Comparison of ENCODE assay signal across 12 cellular contexts in the genomic region with DNA sequence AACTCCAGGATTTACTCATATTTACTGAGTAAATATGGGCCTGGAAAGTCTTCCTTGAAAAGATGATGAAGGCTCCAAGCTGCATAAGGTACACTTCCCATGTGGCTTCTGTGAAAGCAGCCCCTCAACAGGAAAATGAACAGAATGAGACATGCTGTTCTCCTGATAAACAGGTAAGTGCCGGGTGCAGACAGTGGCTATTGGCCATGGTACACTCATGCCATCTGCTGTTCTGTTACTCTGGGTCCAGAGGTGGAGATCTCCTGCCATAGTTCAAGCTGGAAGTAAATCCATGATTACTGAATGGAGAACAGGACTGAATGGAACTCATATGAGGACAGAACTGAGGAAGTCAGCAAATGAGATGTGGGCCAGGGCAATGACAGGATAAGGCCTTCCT.
DNase-seq lines count a peak whose midpoint lies in the region; ATAC-seq and TF ChIP-seq lines count a peak whose summit lies in the region.
"Had no signal": no experiment of that assay in that cellular context is flagged by ENCODE, and none has a peak within 500 bp of the region (broad histone marks: within the 10 kb centered on the region; RNA-seq: fewer than 3 reads in every experiment).

No MANE protein-coding gene starts in this region.

- peaks cover 13% of the 10 kb centered on the region for H3K27me3 Mint-ChIP-seq in Calu3 (ENCODE audit: unreplicated experiment)

- no peak overlapping the region for H2AFZ ChIP-seq in parathyroid adenoma

- H3K4me1 ChIP-seq in Panc1 (ENCODE audit: control insufficient read depth, insufficient read depth, low read length), result no peaks in the 10 kb centered on the region
- peaks cover 28% of the 10 kb centered on the region for H3K4me1 ChIP-seq in parathyroid adenoma

- no peaks in the 10 kb centered on the region for H3K36me3 ChIP-seq in Panc1 (ENCODE audit: control insufficient read depth, insufficient read depth, low read length)
- H3K36me3 ChIP-seq in parathyroid adenoma (ENCODE audit: control insufficient read depth, insufficient read depth, low read length), result no peaks in the 10 kb centered on the region

- H3K27me3 ChIP-seq in Panc1 (ENCODE audit: control insufficient read depth, insufficient read depth, low read length) (no peaks in the 10 kb centered on the region), parathyroid adenoma (ENCODE audit: control insufficient read depth, insufficient read depth, low read length) (no peaks in the 10 kb centered on the region)

- no peak overlapping the region for H3K4me3 Mint-ChIP-seq in Calu3 (ENCODE audit: low read depth, unreplicated experiment)
- H3K4me3 Mint-ChIP-seq: natural killer cell treated with Interleukin-12 subunit alpha and Interleukin-12 subunit beta and Interleukin-15 and Interleukin-18, amount 100 ng/mL, for 72 hours had no signal

- H3K9me3 ChIP-seq in Panc1 (ENCODE audit: control insufficient read depth, insufficient read depth, low read depth, low read length) (no peaks in the 10 kb centered on the region), parathyroid adenoma (ENCODE audit: control insufficient read depth, low read length) (no peaks in the 10 kb centered on the region)

- no peaks in the 10 kb centered on the region for H3K36me3 Mint-ChIP-seq in Calu3 (ENCODE audit: insufficient read depth, unreplicated experiment)
- H3K36me3 Mint-ChIP-seq: natural killer cell treated with Interleukin-12 subunit alpha and Interleukin-12 subunit beta and Interleukin-15 and Interleukin-18, amount 100 ng/mL, for 72 hours had no signal

- peaks cover 64% of the 10 kb centered on the region for H3K79me2 ChIP-seq in parathyroid adenoma

- H3K9ac ChIP-seq in parathyroid adenoma, result no peak overlapping the region

- intact Hi-C loops in Calu3 (cut with micrococcal nuclease; ENCODE audit: unreplicated experiment), result loop anchor here (1.0 kb wide), 1 partner anchor 210 kb away; no protein-coding TSS in a partner anchor
- intact Hi-C loops in Panc1 (cut with micrococcal nuclease; ENCODE audit: unreplicated experiment), result loop anchor here (1.0 kb wide), 1 partner anchor 210 kb away; no protein-coding TSS in a partner anchor

- H3K4me1 Mint-ChIP-seq in Calu3 (ENCODE audit: low read depth, unreplicated experiment), result no peaks in the 10 kb centered on the region

- peaks cover 6% of the 10 kb centered on the region for H3K9me3 Mint-ChIP-seq in Calu3 (ENCODE audit: low read depth, unreplicated experiment)

- BruUV-seq in Calu3 (replicated peaks; lab: Mats Ljungman, UMichigan) (no TSS peak), Panc1 (replicated peaks; lab: Mats Ljungman, UMichigan) (no TSS peak)

- POLR2A ChIA-PET in Panc1 (lab: Charles Lee), result no interaction called here

- no peak overlapping the region for H3K27ac Mint-ChIP-seq in Calu3 (ENCODE audit: unreplicated experiment)
- H3K27ac Mint-ChIP-seq: activated T-helper 2 cell treated with anti-CD3 and anti-CD28 coated beads, Interferon-gamma antibody, Interleukin-2, Interleukin-4, amounts not matched to agents 10 μg/mL and 5 μg/mL and 100 μg/mL, durations not matched to agents 14 hours and 24 hours and 36 hours; natural killer cell treated with Interleukin-12 subunit alpha and Interleukin-12 subunit beta and Interleukin-15 and Interleukin-18, amount 100 ng/mL, for 72 hours had no signal

- ATAC-seq in Panc1, result no peak
- ATAC-seq in HG03565 (IDR thresholded peaks at IDR 0.05; ENCODE audit: unreplicated experiment), result no peak
- no peak for ATAC-seq in HG02885 (IDR thresholded peaks at IDR 0.05; ENCODE audit: poor library complexity, unreplicated experiment)
- ATAC-seq: natural killer cell treated with Interleukin-12 subunit alpha and Interleukin-12 subunit beta and Interleukin-15 and Interleukin-18, amount 100 ng/mL, for 72 hours had no signal

- H3K4me2 ChIP-seq in parathyroid adenoma (ENCODE audit: low read length), result no peak overlapping the region

- DNase-seq in Calu3 (peak; percentile 12), Panc1 (ENCODE audit: low read depth, low spot score) (no peak), fibroblast of the aortic adventitia (ENCODE audit: low read depth) (peak; percentile 32), EL (no peak), NCI-H2107 treated with DMSO at 0.1 percent for 48 hours (lab: John Stamatoyannopoulos, UW; ENCODE audit: unreplicated experiment) (no peak)
- DNase-seq: central memory CD4-positive, alpha-beta T cell; stimulated activated CD4-positive, alpha-beta T cell treated with anti-CD3 and anti-CD28 coated beads, Interleukin-12 subunit alpha, Interleukin-12 subunit beta, amount 100 ng/mL, for 4 hours had no signal

- in situ Hi-C loops in Panc1 (cut with HindIII; ENCODE audit: low pct_unique_long_range_greater_than_20kb, low sequenced_read_pairs), result no loop called here

- TF ChIP-seq CTCF in Calu3 (IDR thresholded peaks at IDR 0.05; ENCODE audit: unreplicated experiment) (no peak), Panc1 (IDR thresholded peaks at IDR 0.05) (peak; percentile 36), fibroblast of the aortic adventitia (IDR thresholded peaks at IDR 0.05; ENCODE audit: insufficient read depth, low read length) (peak; percentile 14), parathyroid adenoma (IDR thresholded peaks at IDR 0.05) (peak; percentile 45)

- H3K4me3 ChIP-seq in Panc1 (ENCODE audit: low read depth in 2 of 2, low read length in 2 of 2) (no peak overlapping the region), fibroblast of the aortic adventitia (ENCODE audit: low read depth, low read length) (no peak overlapping the region), parathyroid adenoma (ENCODE audit: low read depth, low read length) (no peak overlapping the region)

- CTCF ChIA-PET in Calu3 (lab: Charles Lee), result interaction anchor here (0.7 to 0.9 kb wide), 2 partner anchors 210 to 529 kb away, joined by 3 to 5 read pairs; no protein-coding TSS in a partner anchor
- CTCF ChIA-PET in Panc1 (lab: Charles Lee), result interaction anchor here (0.8 kb wide), 1 partner anchor 351 kb away, joined by 4 read pairs; no protein-coding TSS in a partner anchor

- H3K27ac ChIP-seq in Panc1 (ENCODE audit: low read length) (no peak overlapping the region), parathyroid adenoma (no peak overlapping the region)

Comparison
In these comparisons a context has a peak if more than half of its experiments do, and no peak if none do; other contexts are left out.
1. DNase-seq: peak in Calu3 (single experiment) and fibroblast of the aortic adventitia (single experiment); none in Panc1 (single experiment), EL (single experiment) and NCI-H2107 treated with DMSO at 0.1 percent for 48 hours (single experiment).